ENCODE assay signal across 20 cellular contexts in genomic region chr2:13550285-13550684, GRCh38.
DNase-seq lines count a peak whose midpoint lies in the region; ATAC-seq and TF ChIP-seq lines count a peak whose summit lies in the region.
"Had no signal": no experiment of that assay in that cellular context is flagged by ENCODE, and none has a peak within 500 bp of the region (broad histone marks: within the 10 kb centered on the region; RNA-seq: fewer than 3 reads in every experiment).

No MANE protein-coding gene starts in this region.

- peak; percentile 41 for ATAC-seq in GM18867 (IDR thresholded peaks at IDR 0.05; ENCODE audit: unreplicated experiment)
- ATAC-seq in HG02885 (IDR thresholded peaks at IDR 0.05; ENCODE audit: poor library complexity, unreplicated experiment) = peak; percentile 39
- ATAC-seq in PC-3 = no peak
- ATAC-seq in stimulated activated naive B cell treated with anti-CD40 and anti-IgM and Interleukin-4, amounts not matched to agents 10 μg/mL and 1 μg/mL and 100 μg/mL, for 72 hours (replicated peaks) = no peak
- ATAC-seq: CD8-positive, alpha-beta T cell; Panc1 had no signal

- peak overlapping the region; percentile 47 for H3K4me3 ChIP-seq in MM.1S (ENCODE audit: low read length)
- no peak overlapping the region for H3K4me3 ChIP-seq in PC-3 (ENCODE audit: low read length)

- H3K9me3 Mint-ChIP-seq in stimulated activated naive B cell treated with anti-CD40 and anti-IgM and Interleukin-4, amounts not matched to agents 10 μg/mL and 1 μg/mL and 100 μg/mL, for 72 hours = peaks cover 2 to 4% of the 10 kb centered on the region in 2 donors

- CTCF ChIA-PET in PC-3 (lab: Charles Lee) = no interaction called here

- H3K36me3 ChIP-seq in MM.1S (replicated peaks; ENCODE audit: insufficient read depth, low read length) = no peaks in the 10 kb centered on the region
- H3K36me3 ChIP-seq in PC-3 (ENCODE audit: low read depth, low read length) = no peaks in the 10 kb centered on the region

- H3K27ac Mint-ChIP-seq in stimulated activated naive B cell treated with anti-CD40 and anti-IgM and Interleukin-4, amounts not matched to agents 10 μg/mL and 1 μg/mL and 100 μg/mL, for 72 hours = no peak overlapping the region
- H3K27ac Mint-ChIP-seq: CD8-positive, alpha-beta T cell; T-helper 2 cell treated with Interferon-gamma antibody and Interleukin-4, amounts not matched to agents 5 μg/mL and 100 μg/mL, for 36 hours had no signal

- H3K36me3 Mint-ChIP-seq in stimulated activated naive B cell treated with anti-CD40 and anti-IgM and Interleukin-4, amounts not matched to agents 10 μg/mL and 1 μg/mL and 100 μg/mL, for 72 hours = no peaks in the 10 kb centered on the region
- H3K36me3 Mint-ChIP-seq: CD8-positive, alpha-beta T cell had no signal

- DNase-seq in MM.1S (peak; percentile 40), PC-3 (no peak), HUDEP-2 (lab: John Stamatoyannopoulos, UW; ENCODE audit: unreplicated experiment in 76 of 76) (no peak), HuH-7.5 (ENCODE audit: low spot score) (no peak)
- no peak for DNase-seq in stimulated activated naive B cell treated with anti-CD40 and anti-IgM and Interleukin-4, amounts not matched to agents 10 μg/mL and 1 μg/mL and 100 μg/mL, for 72 hours
- DNase-seq in activated CD4-positive, alpha-beta T cell treated with anti-CD3 and anti-CD28 coated beads for 48 hours = no peak
- DNase-seq: C1 segment of cervical spinal cord; CD8-positive, alpha-beta T cell; DMS79 treated with DMSO at 0.1 percent for 48 hours; GF-D8; Kasumi-1; NCI-H774; NK-92 treated with Interleukin-12 subunit alpha and Interleukin-12 subunit beta, amount 100 ng/mL, for 24 hours; SHP77; T-helper 1 cell had no signal

- H3K4me1 ChIP-seq in MM.1S (ENCODE audit: low read length) = peaks cover 33% of the 10 kb centered on the region
- peaks cover 3% of the 10 kb centered on the region for H3K4me1 ChIP-seq in PC-3 (ENCODE audit: insufficient read depth, low read length)

- H3K9me3 ChIP-seq in MM.1S (replicated peaks; ENCODE audit: insufficient read depth, low read length) (no peaks in the 10 kb centered on the region), PC-3 (ENCODE audit: low read length) (no peaks in the 10 kb centered on the region)

- H4K20me1 ChIP-seq in MM.1S (ENCODE audit: insufficient read depth, low read length) (no peaks in the 10 kb centered on the region), PC-3 (ENCODE audit: low read length) (no peaks in the 10 kb centered on the region)

- no TSS peak for BruUV-seq in PC-3 (replicated peaks; lab: Mats Ljungman, UMichigan)

- H3K27me3 ChIP-seq in MM.1S (replicated peaks; ENCODE audit: insufficient read depth, low read length) (no peaks in the 10 kb centered on the region), PC-3 (ENCODE audit: low read length) (no peaks in the 10 kb centered on the region)

- no peaks in the 10 kb centered on the region for H3K4me1 Mint-ChIP-seq in stimulated activated naive B cell treated with anti-CD40 and anti-IgM and Interleukin-4, amounts not matched to agents 10 μg/mL and 1 μg/mL and 100 μg/mL, for 72 hours

- TF ChIP-seq CTCF in MM.1S (IDR thresholded peaks at IDR 0.05; ENCODE audit: low read length) (no peak), PC-3 (conservative IDR thresholded peaks at IDR 0.05; ENCODE audit: low read depth, low read length) (no peak)

- H2AFZ ChIP-seq in MM.1S (ENCODE audit: low read length) = peak overlapping the region; percentile 18
- 0 out of 2 replicates have a peak overlapping the region, but pooled peaks have one; percentile 4 for H2AFZ ChIP-seq in PC-3 (ENCODE audit: low read length)

- POLR2A ChIA-PET in PC-3 (lab: Charles Lee; ENCODE audit: unreplicated experiment) = no interaction called here

- peak overlapping the region; percentile 54; the same call in 1 of the 2 replicates for H3K27ac ChIP-seq in MM.1S (ENCODE audit: low read length)
- no peak overlapping the region for H3K27ac ChIP-seq in PC-3 (ENCODE audit: low read length)
- H3K27ac ChIP-seq: RWPE1 had no signal

- peaks cover 12% of the 10 kb centered on the region; the same call in 1 of the 2 replicates for H3F3A ChIP-seq in MM.1S (ENCODE audit: insufficient read depth, low read length)
- H3F3A ChIP-seq in PC-3 (ENCODE audit: low read length, unreplicated experiment) = no peaks in the 10 kb centered on the region

- intact Hi-C loops in PC-3 (cut with micrococcal nuclease) = no loop called here

- H3K79me2 ChIP-seq in MM.1S (ENCODE audit: low read length) = no peaks in the 10 kb centered on the region
- H3K79me2 ChIP-seq in PC-3 (ENCODE audit: low read length) = no peaks in the 10 kb centered on the region

- H3K4me2 ChIP-seq in MM.1S (ENCODE audit: low read depth, low read length) (peak overlapping the region; percentile 57), PC-3 (ENCODE audit: low read length) (no peak overlapping the region)

- no peaks in the 10 kb centered on the region for H3K27me3 Mint-ChIP-seq in stimulated activated naive B cell treated with anti-CD40 and anti-IgM and Interleukin-4, amounts not matched to agents 10 μg/mL and 1 μg/mL and 100 μg/mL, for 72 hours

- H3K9ac ChIP-seq in MM.1S (ENCODE audit: low read length) (peak overlapping the region; percentile 38; the same call in 1 of the 2 replicates), PC-3 (ENCODE audit: low read length) (no peak overlapping the region)

- no peak overlapping the region for H3K4me3 Mint-ChIP-seq in stimulated activated naive B cell treated with anti-CD40 and anti-IgM and Interleukin-4, amounts not matched to agents 10 μg/mL and 1 μg/mL and 100 μg/mL, for 72 hours
- H3K4me3 Mint-ChIP-seq: CD8-positive, alpha-beta T cell; T-helper 2 cell treated with Interferon-gamma antibody and Interleukin-4, amounts not matched to agents 5 μg/mL and 100 μg/mL, for 36 hours had no signal

- H3K9me2 ChIP-seq in MM.1S (replicated peaks; ENCODE audit: insufficient read depth, low read length) (no peaks in the 10 kb centered on the region), PC-3 (replicated peaks; ENCODE audit: low read length) (no peaks in the 10 kb centered on the region)

Comparison
In these comparisons a context has a peak if more than half of its experiments do, and no peak if none do; other contexts are left out.
1. ATAC-seq: peak in GM18867 (single experiment) and HG02885 (single experiment); none in PC-3 (single experiment) and stimulated activated naive B cell treated with anti-CD40 and anti-IgM and Interleukin-4, amounts not matched to agents 10 μg/mL and 1 μg/mL and 100 μg/mL, for 72 hours (0 of 2).